13 cellular contexts compared by ENCODE assay signal in the genomic region with DNA sequence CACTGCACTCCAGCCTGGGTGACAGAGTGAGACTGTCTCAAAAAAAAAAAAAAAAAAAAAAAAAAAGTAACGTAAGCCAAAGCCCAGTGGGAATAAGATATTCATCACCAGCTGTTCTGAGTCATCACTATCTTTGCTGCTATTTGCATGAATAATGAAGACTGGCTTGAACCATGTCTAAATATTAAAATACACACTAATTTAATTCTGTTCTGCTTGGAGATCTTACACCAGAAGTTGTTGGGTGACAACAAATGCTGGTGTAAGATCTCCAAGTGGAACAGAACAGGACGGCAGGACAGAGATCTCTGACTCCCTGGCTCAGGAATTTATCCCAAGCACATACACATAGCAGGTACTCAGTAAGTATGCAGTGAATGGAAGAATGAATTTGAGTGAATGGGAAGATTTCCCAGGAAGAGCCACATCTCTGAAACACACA. TPM values are rescaled to one million over a fixed set of nuclear protein-coding genes. Genes with fewer than 3 reads are reported as not detected.
DNase-seq lines count a peak whose midpoint lies in the region; ATAC-seq and TF ChIP-seq lines count a peak whose summit lies in the region.
"Had no signal": no experiment of that assay in that cellular context is flagged by ENCODE, and none has a peak within 500 bp of the region (broad histone marks: within the 10 kb centered on the region; RNA-seq: fewer than 3 reads in every experiment).

No MANE protein-coding gene starts in this region.

- H3K36me3 ChIP-seq in GM23248 (ENCODE audit: low read depth), result no peaks in the 10 kb centered on the region
- H3K36me3 ChIP-seq in left ventricle myocardium inferior, result no peaks in the 10 kb centered on the region
- H3K36me3 ChIP-seq in ascending aorta, result no peaks in the 10 kb centered on the region
- H3K36me3 ChIP-seq: adrenal gland, pancreas had no signal

- H3K4me3 ChIP-seq in GM23248, result no peak overlapping the region
- H3K4me3 ChIP-seq in epithelial cell of esophagus (ENCODE audit: low read length), result no peak overlapping the region
- no peak overlapping the region for H3K4me3 ChIP-seq in skeletal muscle cell (ENCODE audit: low read depth, low read length)
- H3K4me3 ChIP-seq in left ventricle myocardium inferior, result no peak overlapping the region
- H3K4me3 ChIP-seq in ascending aorta, result no peak overlapping the region
- H3K4me3 ChIP-seq: adrenal gland, pancreas had no signal

- H3K27me3 ChIP-seq in GM23248 (replicated peaks; ENCODE audit: insufficient read depth), result peaks cover 3% of the 10 kb centered on the region
- H3K27me3 ChIP-seq in left ventricle myocardium inferior (ENCODE audit: low read depth), result peaks cover 15% of the 10 kb centered on the region
- no peaks in the 10 kb centered on the region for H3K27me3 ChIP-seq in ascending aorta
- H3K27me3 ChIP-seq: adrenal gland, pancreas had no signal

- H3K4me2 ChIP-seq in GM23248 (ENCODE audit: unreplicated experiment), result peak overlapping the region; percentile 18

- no peak overlapping the region for H3K9ac ChIP-seq in GM23248

- H3K79me2 ChIP-seq in GM23248 (ENCODE audit: insufficient read depth), result no peaks in the 10 kb centered on the region

- WGBS in GM23248 (ENCODE audit: low coverage in 1 of 2, low lambda C conversion rate in 2 of 2, missing lambda C conversion rate in 2 of 2), 2 experiments, result 0% methylated on average over 2 of the region's 2 CpGs

- no peaks in the 10 kb centered on the region for H3K9me3 ChIP-seq in GM23248 (ENCODE audit: low read depth)
- no peaks in the 10 kb centered on the region for H3K9me3 ChIP-seq in left ventricle myocardium inferior (replicated peaks)
- H3K9me3 ChIP-seq in ascending aorta, result no peaks in the 10 kb centered on the region
- H3K9me3 ChIP-seq: adrenal gland, pancreas had no signal

- intact Hi-C loops in left ventricle myocardium inferior (cut with micrococcal nuclease), result no loop called here
- intact Hi-C loops in ascending aorta (cut with DNase I), result no loop called here

- no peaks in the 10 kb centered on the region for H3K9me2 ChIP-seq in GM23248 (ENCODE audit: insufficient read depth)

- in situ Hi-C loops in GM23248 (cut with MboI), result no loop called here

- H2AFZ ChIP-seq in GM23248, result no peak overlapping the region

- peaks cover 13% of the 10 kb centered on the region for H3F3A ChIP-seq in GM23248 (ENCODE audit: insufficient read depth)

- H3K4me1 ChIP-seq in GM23248 (ENCODE audit: insufficient read depth), result peaks cover 10% of the 10 kb centered on the region
- peaks cover 4% of the 10 kb centered on the region for H3K4me1 ChIP-seq in left ventricle myocardium inferior
- H3K4me1 ChIP-seq in ascending aorta, result no peaks in the 10 kb centered on the region
- H3K4me1 ChIP-seq: adrenal gland, pancreas had no signal

- H4K20me1 ChIP-seq in GM23248 (ENCODE audit: insufficient read depth), result no peaks in the 10 kb centered on the region

- no peak for ATAC-seq in HG03095 (IDR thresholded peaks at IDR 0.05; ENCODE audit: unreplicated experiment)
- ATAC-seq: activated CD8-positive, alpha-beta memory T cell treated with anti-CD3 and anti-CD28 coated beads, Interleukin-2, amount 10 ng/mL, durations not matched to agents 7 days and 5 days; pancreas had no signal

- DNase-seq in GM23248 (peak; percentile 92), OCI-M1 (lab: John Stamatoyannopoulos, UW) (peak; percentile 18), epithelial cell of esophagus (ENCODE audit: low read depth) (peak; percentile 75), skeletal muscle cell (ENCODE audit: low read depth) (peak; percentile 32), islet precursor cell (no peak), left ventricle myocardium inferior (no peak), ascending aorta (ENCODE audit: low spot score in 2 of 2) (no peak)
- DNase-seq: adrenal gland, NCI-H1092, pancreas had no signal

- H3K27ac ChIP-seq in GM23248 (0 out of 2 replicates have a peak overlapping the region, but pooled peaks have one; percentile 24), left ventricle myocardium inferior (replicated peaks) (no peak overlapping the region), ascending aorta (no peak overlapping the region)
- H3K27ac ChIP-seq: adrenal gland, pancreas had no signal

- no peak for TF ChIP-seq CTCF in epithelial cell of esophagus (IDR thresholded peaks at IDR 0.05; ENCODE audit: insufficient read depth, low read depth, low read length, missing control alignments)
- no peak for TF ChIP-seq CTCF in left ventricle myocardium inferior (IDR thresholded peaks at IDR 0.05; ENCODE audit: borderline replicate concordance)
- TF ChIP-seq CTCF in ascending aorta (IDR thresholded peaks at IDR 0.05), result no peak

RNA-seq across cellular contexts. Expression of a gene that starts 19.6 kb away (rescaled TPM):
- not detected in 2 replicates for total RNA-seq in GM23248 (2014; rRNA removed; shearing (Covaris generic))
- polyA plus RNA-seq in GM23248 (2016; fragmentation: Nextera tagmentation; extraction: Ambion mirVana), result 0.18 and 0.64 TPM in 2 replicates
- total RNA-seq in left ventricle myocardium inferior (not detected), ascending aorta (not detected)
- total RNA-seq: endothelial cell of umbilical vein had no signal
- polyA plus RNA-seq: endothelial cell of umbilical vein had no signal

Comparison
In these comparisons a context has a peak if more than half of its experiments do, and no peak if none do; other contexts are left out.
1. DNase-seq: peak in GM23248 (single experiment), OCI-M1 (single experiment), epithelial cell of esophagus (single experiment) and skeletal muscle cell (single experiment); none in islet precursor cell (single experiment), left ventricle myocardium inferior (single experiment) and ascending aorta (0 of 2).